In genomic region chr12:2215709-2216560, GRCh38 we compare ENCODE assay signal across 16 cellular contexts.
DNase-seq lines count a peak whose midpoint lies in the region; TF ChIP-seq lines count a peak whose summit lies in the region.
"Had no signal": no experiment of that assay in that cellular context is flagged by ENCODE, and none has a peak within 500 bp of the region (broad histone marks: within the 10 kb centered on the region; RNA-seq: fewer than 3 reads in every experiment).

No MANE protein-coding gene starts in this region.

- no peak for TF ChIP-seq CTCF in HFFc6 (IDR thresholded peaks at IDR 0.05)
- no peak for TF ChIP-seq CTCF in astrocyte of the spinal cord (IDR thresholded peaks at IDR 0.05; ENCODE audit: low read depth, low read length)
- TF ChIP-seq CTCF in osteocyte (IDR thresholded peaks at IDR 0.05), result no peak

- no peak overlapping the region for H2BK5ac ChIP-seq in mesenchymal stem cell (ENCODE audit: low read depth, low read length, poor library complexity, severe bottlenecking)

- H2BK15ac ChIP-seq in mesenchymal stem cell (ENCODE audit: low read depth, poor library complexity, severe bottlenecking), result no peak overlapping the region

- H3K27ac Mint-ChIP-seq in HFFc6 (peak overlapping the region; percentile 61), osteocyte (ENCODE audit: unreplicated experiment) (no peak overlapping the region)
- H3K27ac Mint-ChIP-seq in activated naive CD4-positive, alpha-beta T cell treated with anti-CD3 and anti-CD28 coated beads for 36 hours, result no peak overlapping the region

- no peak overlapping the region for H2AFZ ChIP-seq in ACC112 (ENCODE audit: low read length, unreplicated experiment)
- H2AFZ ChIP-seq in mesenchymal stem cell (ENCODE audit: low read depth, low read length), result no peak overlapping the region

- H3K4ac ChIP-seq in mesenchymal stem cell (ENCODE audit: low read depth in 1 of 2, low read length in 2 of 2), result peak overlapping the region in 1 of 2 experiments; percentile 28

- H3K9me3 Mint-ChIP-seq in HFFc6, result no peaks in the 10 kb centered on the region
- H3K9me3 Mint-ChIP-seq in osteocyte (ENCODE audit: unreplicated experiment), result no peaks in the 10 kb centered on the region
- H3K9me3 Mint-ChIP-seq in activated naive CD4-positive, alpha-beta T cell treated with anti-CD3 and anti-CD28 coated beads for 36 hours, result no peaks in the 10 kb centered on the region

- H3K27me3 Mint-ChIP-seq in HFFc6 (ENCODE audit: insufficient read depth) (no peaks in the 10 kb centered on the region; the same call in 1 of the 2 replicates), osteocyte (ENCODE audit: unreplicated experiment) (no peaks in the 10 kb centered on the region)
- peaks cover 3% of the 10 kb centered on the region for H3K27me3 Mint-ChIP-seq in activated naive CD4-positive, alpha-beta T cell treated with anti-CD3 and anti-CD28 coated beads for 36 hours (ENCODE audit: low read depth)

- H3K4me2 ChIP-seq in mesenchymal stem cell (ENCODE audit: low read length, poor library complexity, severe bottlenecking), result no peak overlapping the region

- WGBS in mesenchymal stem cell, result 79% methylated on average over 10 of the region's 11 CpGs

- H4K8ac ChIP-seq in mesenchymal stem cell (ENCODE audit: low read length), result no peak overlapping the region

- peaks cover 8% of the 10 kb centered on the region for H3K4me1 ChIP-seq in ACC112 (ENCODE audit: control insufficient read depth, insufficient read depth, low read length, unreplicated experiment)
- peaks cover 14% of the 10 kb centered on the region for H3K4me1 ChIP-seq in mesenchymal stem cell (ENCODE audit: control insufficient read depth, insufficient read depth, low read depth, low read length)
- H3K4me1 ChIP-seq: colonic mucosa had no signal

- H3K27me3 ChIP-seq in ACC112 (ENCODE audit: insufficient read depth, low read length), result no peaks in the 10 kb centered on the region
- H3K27me3 ChIP-seq in mesenchymal stem cell (ENCODE audit: control insufficient read depth in 1 of 2, insufficient read depth in 1 of 2, low read length in 2 of 2), result peaks cover 0 to 4% of the 10 kb centered on the region in 2 experiments
- H3K27me3 ChIP-seq: colonic mucosa had no signal

- DNase-seq in HFFc6 (no peak), astrocyte of the spinal cord (ENCODE audit: low read depth, low spot score) (peak; percentile 33), mesenchymal stem cell (peak; percentile 22), GM19240 (ENCODE audit: insufficient read length, low spot score) (no peak), osteocyte (ENCODE audit: extremely low spot score, unreplicated experiment) (no peak)
- DNase-seq in activated naive CD4-positive, alpha-beta T cell treated with anti-CD3 and anti-CD28 coated beads for 36 hours, result no peak
- no peak for DNase-seq in activated CD8-positive, alpha-beta memory T cell treated with anti-CD3 and anti-CD28 coated beads for 24 hours
- DNase-seq: activated CD4-positive, alpha-beta T cell treated with anti-CD3 and anti-CD28 coated beads for 1 hour; activated effector memory CD4-positive, alpha-beta T cell treated with anti-CD3 and anti-CD28 coated beads, Interleukin-2, amount 50 U/mL, for 16 hours; anterior cingulate cortex; colonic mucosa; GF-D8; NCI-H146; NCI-H446; T-helper 2 cell had no signal

- in situ Hi-C loops in astrocyte of the spinal cord (cut with HindIII; ENCODE audit: low sequenced_read_pairs), result no loop called here

- intact Hi-C loops in activated naive CD4-positive, alpha-beta T cell treated with anti-CD3 and anti-CD28 coated beads for 36 hours (cut with micrococcal nuclease), result no loop called here

- no peaks in the 10 kb centered on the region for H3K79me2 ChIP-seq in ACC112 (ENCODE audit: control insufficient read depth, insufficient read depth, low read length, unreplicated experiment)

- H2BK12ac ChIP-seq in mesenchymal stem cell (ENCODE audit: low read length in 2 of 2), result peak overlapping the region; percentile 68 to 87

- H3K36me3 ChIP-seq in ACC112 (ENCODE audit: insufficient read depth, low read length) (no peaks in the 10 kb centered on the region), mesenchymal stem cell (ENCODE audit: control insufficient read depth in 1 of 2, insufficient read depth in 2 of 2, low read depth in 1 of 2, low read length in 2 of 2) (peaks cover 2 to 12% of the 10 kb centered on the region in 2 experiments)
- H3K36me3 ChIP-seq: colonic mucosa had no signal

- H3K79me1 ChIP-seq in mesenchymal stem cell (replicated peaks; ENCODE audit: low read length, poor library complexity, severe bottlenecking), result no peaks in the 10 kb centered on the region

- 0 out of 2 replicates have a peak overlapping the region, but pooled peaks have one; percentile 19 for H3K27ac ChIP-seq in ACC112 (ENCODE audit: low read depth, low read length)
- no peak overlapping the region for H3K27ac ChIP-seq in mesenchymal stem cell (ENCODE audit: low read length, poor library complexity, severe bottlenecking)
- H3K27ac ChIP-seq: colonic mucosa had no signal

- H3K9ac ChIP-seq in mesenchymal stem cell (ENCODE audit: low read length), result no peak overlapping the region

- H3K4me3 Mint-ChIP-seq in HFFc6 (no peak overlapping the region), osteocyte (ENCODE audit: unreplicated experiment) (no peak overlapping the region)
- H3K4me3 Mint-ChIP-seq in activated naive CD4-positive, alpha-beta T cell treated with anti-CD3 and anti-CD28 coated beads for 36 hours, result no peak overlapping the region

- no peak overlapping the region for H2BK120ac ChIP-seq in mesenchymal stem cell (ENCODE audit: low read depth, low read length)

- H3K18ac ChIP-seq in mesenchymal stem cell (ENCODE audit: low read depth in 1 of 2, low read length in 2 of 2), result peak overlapping the region; percentile 5 to 72

- H3K36me3 Mint-ChIP-seq in HFFc6 (ENCODE audit: low read depth), result peaks cover 14% of the 10 kb centered on the region; the same call in 1 of the 2 replicates
- H3K36me3 Mint-ChIP-seq in osteocyte (ENCODE audit: unreplicated experiment), result peaks cover 30% of the 10 kb centered on the region
- H3K36me3 Mint-ChIP-seq in activated naive CD4-positive, alpha-beta T cell treated with anti-CD3 and anti-CD28 coated beads for 36 hours (ENCODE audit: low read depth), result no peaks in the 10 kb centered on the region

- no peak overlapping the region for H3K14ac ChIP-seq in mesenchymal stem cell (ENCODE audit: low read length in 2 of 2)

- no peak overlapping the region for H3K4me3 ChIP-seq in ACC112 (ENCODE audit: low read depth, low read length)
- no peak overlapping the region for H3K4me3 ChIP-seq in astrocyte of the spinal cord (ENCODE audit: low read depth, low read length)
- H3K4me3 ChIP-seq in mesenchymal stem cell (ENCODE audit: insufficient read depth in 1 of 2, low read depth in 1 of 2, low read length in 2 of 2), result no peak overlapping the region
- H3K4me3 ChIP-seq: colonic mucosa had no signal

- H3K4me1 Mint-ChIP-seq in HFFc6 (ENCODE audit: low read depth), result peaks cover 23% of the 10 kb centered on the region
- peaks cover 16% of the 10 kb centered on the region for H3K4me1 Mint-ChIP-seq in osteocyte (ENCODE audit: unreplicated experiment)
- H3K4me1 Mint-ChIP-seq in activated naive CD4-positive, alpha-beta T cell treated with anti-CD3 and anti-CD28 coated beads for 36 hours (ENCODE audit: low read depth), result no peaks in the 10 kb centered on the region

- H4K91ac ChIP-seq in mesenchymal stem cell (ENCODE audit: low read length), result no peak overlapping the region

- H3K23ac ChIP-seq in mesenchymal stem cell (ENCODE audit: low read length in 2 of 2), result no peak overlapping the region

- CTCF ChIA-PET in activated naive CD4-positive, alpha-beta T cell treated with anti-CD3 and anti-CD28 coated beads for 36 hours (lab: Charles Lee), result no interaction called here

- peak overlapping the region; percentile 11 for H2AK5ac ChIP-seq in mesenchymal stem cell (ENCODE audit: low read length, severe bottlenecking)

- H3K9me3 ChIP-seq in mesenchymal stem cell (ENCODE audit: control insufficient read depth, low read length), result no peaks in the 10 kb centered on the region
- H3K9me3 ChIP-seq: colonic mucosa had no signal

Comparison
In these comparisons a context has a peak if more than half of its experiments do, and no peak if none do; other contexts are left out.
1. DNase-seq: peak in astrocyte of the spinal cord (single experiment) and mesenchymal stem cell (single experiment); none in HFFc6 (single experiment), GM19240 (single experiment), osteocyte (single experiment), activated naive CD4-positive, alpha-beta T cell treated with anti-CD3 and anti-CD28 coated beads for 36 hours (single experiment) and activated CD8-positive, alpha-beta memory T cell treated with anti-CD3 and anti-CD28 coated beads for 24 hours (single experiment).